ENCODE assay signal across 8 cellular contexts in the genomic region with DNA sequence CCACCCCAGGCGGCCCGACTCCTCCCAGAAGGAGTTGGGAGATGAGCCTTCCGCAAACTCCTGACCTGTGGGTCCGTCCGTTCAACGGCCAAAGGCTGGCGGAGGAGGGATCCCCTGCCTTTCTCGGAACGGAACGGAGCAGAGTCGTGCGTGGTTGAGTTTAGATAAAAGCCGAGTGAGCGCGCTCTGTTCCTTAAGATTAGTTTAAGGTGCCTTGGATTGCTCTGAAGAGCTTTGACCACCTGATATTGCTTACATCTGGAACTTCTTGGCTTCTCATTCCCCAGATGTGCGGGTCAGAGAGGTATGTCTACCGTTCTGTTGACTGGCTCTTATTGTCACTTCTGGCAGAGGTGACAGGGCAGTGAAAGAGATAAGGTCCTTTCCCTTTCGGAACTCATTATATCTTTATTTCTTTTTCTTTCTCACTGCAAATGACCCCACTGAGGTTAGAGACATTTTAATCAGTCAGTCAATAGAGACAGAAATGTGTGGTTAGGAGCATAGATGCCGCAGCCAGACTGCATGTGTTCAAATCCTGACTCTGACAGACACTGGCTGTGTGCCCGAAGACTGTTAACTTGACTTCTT. TPM values are rescaled to one million over a fixed set of nuclear protein-coding genes. Genes with fewer than 3 reads are reported as not detected.
DNase-seq lines count a peak whose midpoint lies in the region; ATAC-seq and TF ChIP-seq lines count a peak whose summit lies in the region.

Gene TRIM6 (plus strand): TSS at position 27 of the 591 bp plus-strand sequence. CDS start 261 bp downstream, at position 288.

- peaks cover 4% of the 10 kb centered on the region for H3K27me3 Mint-ChIP-seq in nephron progenitor cell (ENCODE audit: low read depth, poor library complexity)

- no peaks in the 10 kb centered on the region for H3K9me3 Mint-ChIP-seq in nephron progenitor cell

- DNase-seq in NCI-H146 (lab: John Stamatoyannopoulos, UW) (peak; percentile 9), NCI-H146 treated with DMSO at 0.1 percent for 48 hours (lab: John Stamatoyannopoulos, UW; ENCODE audit: unreplicated experiment) (no peak), UCSD-AML1 (lab: John Stamatoyannopoulos, UW; ENCODE audit: unreplicated experiment) (peak; percentile 19), fibroblast of villous mesenchyme (ENCODE audit: low read depth) (peak; percentile 75), nephron progenitor cell (peak; percentile 68), DMS114 treated with DMSO at 0.1 percent for 48 hours (lab: John Stamatoyannopoulos, UW; ENCODE audit: unreplicated experiment) (no peak), dedifferentiated amniotic fluid mesenchymal stem cell (ENCODE audit: extremely low spot score) (no peak)

- TF ChIP-seq CTCF in fibroblast of villous mesenchyme (IDR thresholded peaks at IDR 0.05; ENCODE audit: insufficient read depth, low read depth, low read length) (no peak), nephron progenitor cell (IDR thresholded peaks at IDR 0.05) (no peak)

- H3K4me3 Mint-ChIP-seq in nephron progenitor cell: peak within 1 kb of the TSS; percentile 95

- peak within 1 kb of the TSS; percentile 81 for H3K4me3 ChIP-seq in fibroblast of villous mesenchyme (ENCODE audit: low read depth, low read length)

- no peaks in the 10 kb centered on the region for H3K36me3 Mint-ChIP-seq in nephron progenitor cell (ENCODE audit: low read depth)

- H3K4me1 Mint-ChIP-seq in nephron progenitor cell: peaks cover 40% of the 10 kb centered on the region

- H3K27ac Mint-ChIP-seq in nephron progenitor cell: peak within 1 kb of the TSS; percentile 90

- peak; percentile 41 for ATAC-seq in HG02840 (IDR thresholded peaks at IDR 0.05; ENCODE audit: low FRiP score, unreplicated experiment)

RNA-seq across cellular contexts. Expression of gene TRIM6, which starts in this region (rescaled TPM):
- total RNA-seq in fibroblast of villous mesenchyme: 6.1 and 6.5 TPM in 2 replicates

Comparison
In these comparisons a context has a peak if more than half of its experiments do, and no peak if none do; other contexts are left out.
1. DNase-seq: peak in NCI-H146 (single experiment), UCSD-AML1 (single experiment), fibroblast of villous mesenchyme (single experiment) and nephron progenitor cell (single experiment); none in NCI-H146 treated with DMSO at 0.1 percent for 48 hours (single experiment), DMS114 treated with DMSO at 0.1 percent for 48 hours (single experiment) and dedifferentiated amniotic fluid mesenchymal stem cell (single experiment).